18 cellular contexts compared by ENCODE assay signal in the genomic region with DNA sequence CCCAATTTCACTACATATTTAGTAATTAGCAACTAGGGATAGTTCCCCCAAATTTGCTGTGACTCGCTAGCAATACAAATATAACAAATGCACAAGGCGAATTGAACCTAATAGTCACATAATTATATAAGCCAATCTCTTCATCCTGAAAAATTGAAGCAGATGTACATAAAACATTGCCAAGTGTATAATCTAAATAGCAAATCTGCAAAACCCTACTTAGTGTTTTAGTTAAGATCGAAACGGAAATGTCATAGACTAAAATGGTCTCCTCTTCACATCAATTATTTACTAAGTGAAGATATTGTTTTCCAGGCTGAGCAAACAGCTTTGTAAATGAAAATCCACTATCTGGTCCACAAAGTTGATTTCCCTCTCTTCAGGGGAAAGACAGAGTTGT. TPM values are rescaled to one million over a fixed set of nuclear protein-coding genes. Genes with fewer than 3 reads are reported as not detected.
DNase-seq lines count a peak whose midpoint lies in the region; ATAC-seq and TF ChIP-seq lines count a peak whose summit lies in the region.
"Had no signal": no experiment of that assay in that cellular context is flagged by ENCODE, and none has a peak within 500 bp of the region (broad histone marks: within the 10 kb centered on the region; RNA-seq: fewer than 3 reads in every experiment).

No MANE protein-coding gene starts in this region.

- no CpG with 5 or more reads among the region's 4 CpGs for WGBS in H9 (ENCODE audit: extremely low coverage, insufficient read length, low lambda C conversion rate)

- H3K9me3 Mint-ChIP-seq in H9 (no peaks in the 10 kb centered on the region), brain (no peaks in the 10 kb centered on the region)
- H3K9me3 Mint-ChIP-seq: CD4-positive, alpha-beta T cell had no signal

- H3K9me3 ChIP-seq in H9 (ENCODE audit: control insufficient read depth, low read depth, low read length) (no peaks in the 10 kb centered on the region), SJSA1 (replicated peaks) (no peaks in the 10 kb centered on the region)

- H3K4ac ChIP-seq in H9 (ENCODE audit: low read depth, low read length), result no peak overlapping the region

- intact Hi-C loops in left ventricle myocardium superior (cut with micrococcal nuclease), result no loop called here

- H4K5ac ChIP-seq in H9 (ENCODE audit: insufficient read length, low read depth, low read length), result no peak overlapping the region

- H2AFZ ChIP-seq in H9 (ENCODE audit: low read length), result no peak overlapping the region

- H2BK20ac ChIP-seq in H9 (ENCODE audit: low read depth, low read length, poor library complexity, severe bottlenecking), result no peak overlapping the region

- peak overlapping the region; percentile 29 for H3K4me2 ChIP-seq in H9 (ENCODE audit: insufficient read depth, insufficient read length, low read length)

- H2BK15ac ChIP-seq in H9 (ENCODE audit: low read depth, low read length), result no peak overlapping the region

- H3K79me2 ChIP-seq in H9 (ENCODE audit: insufficient read depth, low read length), result no peaks in the 10 kb centered on the region

- ATAC-seq in left ventricle myocardium superior, result no peak
- ATAC-seq: GM12878 had no signal

- no peak overlapping the region; a peak in 1 of 7 replicates for H3K27ac Mint-ChIP-seq in H9
- peak overlapping the region in 4 of 5 experiments; percentile 7 to 82 (median 24) for H3K27ac Mint-ChIP-seq in brain
- H3K27ac Mint-ChIP-seq: B cell; CD4-positive, alpha-beta T cell had no signal

- no peak overlapping the region for H3K9ac ChIP-seq in H9 (ENCODE audit: extremely low read depth, insufficient read length, low read length)
- H3K9ac ChIP-seq: GM23248 had no signal

- H3K36me3 ChIP-seq in SJSA1, result no peaks in the 10 kb centered on the region

- H3K4me3 ChIP-seq in SJSA1, result no peak overlapping the region
- H3K4me3 ChIP-seq: GM12878 had no signal

- H4K8ac ChIP-seq in H9 (replicated peaks; ENCODE audit: insufficient read length, low read depth, low read length), result no peak overlapping the region

- no peak overlapping the region; a peak in 1 of 5 replicates for H3K4me3 Mint-ChIP-seq in H9
- H3K4me3 Mint-ChIP-seq in brain, result peak overlapping the region in 3 of 5 experiments; percentile 1 to 22 (median 16)
- H3K4me3 Mint-ChIP-seq: B cell; CD4-positive, alpha-beta T cell; IgD-negative memory B cell had no signal

- H3K4me1 Mint-ChIP-seq in H9 (peaks cover 32 to 33% of the 10 kb centered on the region in 2 experiments), brain (peaks cover 35% of the 10 kb centered on the region)
- H3K4me1 Mint-ChIP-seq: B cell, IgD-negative memory B cell had no signal

- no peak overlapping the region for H4K91ac ChIP-seq in H9 (ENCODE audit: insufficient read length, low read depth, low read length)

- no peak overlapping the region for H3T11ph ChIP-seq in H9 (ENCODE audit: low read length)

- no peak overlapping the region for H3K18ac ChIP-seq in H9 (ENCODE audit: insufficient read length, low read depth, low read length)

- no peaks in the 10 kb centered on the region for H3K36me3 Mint-ChIP-seq in H9 (ENCODE audit: insufficient read depth in 1 of 3, low read depth in 3 of 3)
- H3K36me3 Mint-ChIP-seq in brain, result no peaks in the 10 kb centered on the region

- no peak overlapping the region for H3K23ac ChIP-seq in H9 (ENCODE audit: insufficient read length, low read depth, low read length)

- no peak overlapping the region for H2BK120ac ChIP-seq in H9 (ENCODE audit: low read depth, low read length, poor library complexity, severe bottlenecking)

- no peak overlapping the region for H3K27ac ChIP-seq in H9 (ENCODE audit: insufficient read length, low read depth, low read length)
- H3K27ac ChIP-seq in SJSA1, result peak overlapping the region; percentile 18
- H3K27ac ChIP-seq: HL-60 had no signal

- DNase-seq in H9 (no peak), SJSA1 (ENCODE audit: low read depth in 1 of 2, low spot score in 2 of 2) (no peak), glomerular visceral epithelial cell (ENCODE audit: extremely low spot score) (no peak), amniotic stem cell (lab: John Stamatoyannopoulos, UW) (no peak), SKM-1 treated with dmso at 0.1 percent for 144 hours (lab: John Stamatoyannopoulos, UW; ENCODE audit: unreplicated experiment) (no peak), left ventricle myocardium superior (no peak)
- DNase-seq: C1 segment of cervical spinal cord; Calu3; CD4-positive, alpha-beta T cell; DMS 273 treated with DMSO at 0.1 percent for 48 hours; H7; KG1 had no signal

- no peak overlapping the region for H2AK5ac ChIP-seq in H9 (ENCODE audit: insufficient read length, low read length)

- H2BK12ac ChIP-seq in H9 (ENCODE audit: insufficient read length, low read depth, low read length), result no peak overlapping the region

- H3K23me2 ChIP-seq in H9 (ENCODE audit: insufficient read length, low read depth, low read length, poor library complexity, severe bottlenecking), result no peaks in the 10 kb centered on the region

- no peaks in the 10 kb centered on the region for H3K27me3 ChIP-seq in H9 (ENCODE audit: insufficient read depth, low read length)
- H3K27me3 ChIP-seq in SJSA1 (replicated peaks), result no peaks in the 10 kb centered on the region

- H2BK5ac ChIP-seq in H9 (ENCODE audit: insufficient read length, low read length), result no peak overlapping the region

- H3K27me3 Mint-ChIP-seq in H9 (ENCODE audit: low read depth), result peaks cover 2% of the 10 kb centered on the region; the same call in 1 of the 2 replicates
- H3K27me3 Mint-ChIP-seq in brain, result no peaks in the 10 kb centered on the region
- H3K27me3 Mint-ChIP-seq: CD4-positive, alpha-beta T cell had no signal

- no peaks in the 10 kb centered on the region for H4K20me1 ChIP-seq in H9 (ENCODE audit: control insufficient read depth, insufficient read depth, insufficient read length)

- no peaks in the 10 kb centered on the region for H3K79me1 ChIP-seq in H9 (ENCODE audit: insufficient read depth, low read depth, low read length, poor library complexity, severe bottlenecking)

- H3K4me1 ChIP-seq in H9 (ENCODE audit: insufficient read depth, low read length) (peaks cover 10% of the 10 kb centered on the region), SJSA1 (replicated peaks) (peaks cover 33% of the 10 kb centered on the region)

- TF ChIP-seq CTCF in H9 (conservative IDR thresholded peaks at IDR 0.05) (no peak), brain (conservative IDR thresholded peaks at IDR 0.05) (no peak)

- no peak overlapping the region for H3K56ac ChIP-seq in H9 (ENCODE audit: insufficient read length, low read depth, low read length)

- no peak overlapping the region for H3K14ac ChIP-seq in H9 (ENCODE audit: insufficient read depth, low read length)

RNA-seq across cellular contexts. Expression of a gene that starts 49.6 kb away (rescaled TPM):
- total RNA-seq in H9 (2021) (51.3 and 59.4 TPM in 2 replicates), left ventricle myocardium superior (58.8 TPM)
- 134 and 179 TPM in 2 replicates for total RNA-seq in SJSA1 (2014; rRNA removed; shearing (Covaris generic))
- polyA plus RNA-seq in brain (ENCODE audit: insufficient read depth, low read depth, low replicate concordance), result 91.7 TPM

Comparison
In these comparisons a context has a peak if more than half of its experiments do, and no peak if none do; other contexts are left out.
1. H3K27ac Mint-ChIP-seq: peak in brain (4 of 5); none in H9 (0 of 3).
2. H3K4me3 Mint-ChIP-seq: peak in brain (3 of 5); none in H9 (0 of 2).